20 cellular contexts compared by ENCODE assay signal in genomic region chr20:62309947-62310756, GRCh38. TPM values are rescaled to one million over a fixed set of nuclear protein-coding genes. Genes with fewer than 3 reads are reported as not detected.
A peak's percentile ranks its signal among the peaks of the same experiment; 100 is the strongest.
DNase-seq lines count a peak whose midpoint lies in the region; ATAC-seq and TF ChIP-seq lines count a peak whose summit lies in the region.
"Had no signal": no experiment of that assay in that cellular context is flagged by ENCODE, and none has a peak within 500 bp of the region (broad histone marks: within the 10 kb centered on the region; RNA-seq: fewer than 3 reads in every experiment).

No MANE protein-coding gene starts in this region.

- no peak overlapping the region for H3K4me2 ChIP-seq in neuronal stem cell (ENCODE audit: insufficient read depth, low read length, poor library complexity, severe bottlenecking)

- H3K4me3 ChIP-seq in RWPE2 (ENCODE audit: severe bottlenecking) (no peak overlapping the region), neuronal stem cell (ENCODE audit: low read length in 2 of 2) (no peak overlapping the region)

- no peak for TF ChIP-seq CTCF in Calu3 (IDR thresholded peaks at IDR 0.05; ENCODE audit: unreplicated experiment)
- no peak for TF ChIP-seq CTCF in RWPE2 (IDR thresholded peaks at IDR 0.05; ENCODE audit: poor library complexity, severe bottlenecking)
- no peak for TF ChIP-seq CTCF in glutamatergic neuron (IDR thresholded peaks at IDR 0.05; ENCODE audit: partially characterized antibody, unreplicated experiment)

- no peak overlapping the region for H2BK120ac ChIP-seq in neuronal stem cell (ENCODE audit: low read depth, low read length)

- no peak for DNase-seq in Calu3
- peak; percentile 76 for DNase-seq in HT-29 (ENCODE audit: low spot score)
- peak; percentile 91 for DNase-seq in RWPE2 (ENCODE audit: low spot score)
- no peak for DNase-seq in neuronal stem cell (ENCODE audit: low spot score)
- no peak for DNase-seq in pons (ENCODE audit: low spot score)
- no peak for DNase-seq in activated CD8-positive, alpha-beta memory T cell treated with anti-CD3 and anti-CD28 coated beads, Interleukin-2, amount 50 U/mL, for 48 hours
- no peak for DNase-seq in glutamatergic neuron
- DNase-seq: AML-193; DMS79; GF-D8; KG1; NCI-H1048; NCI-H1694; NCI-H2107; NCI-H345; NCI-H526 treated with DMSO at 0.1 percent for 48 hours; NK-92 treated with Interleukin-12 subunit alpha and Interleukin-12 subunit beta, amount 100 ng/mL, for 24 hours; Right ventricle myocardium superior had no signal

- no peak overlapping the region for H3K9ac ChIP-seq in neuronal stem cell (ENCODE audit: low read depth, low read length, poor library complexity)

- H3K4ac ChIP-seq in neuronal stem cell (ENCODE audit: low read length) = no peak overlapping the region

- H3K4me1 ChIP-seq in RWPE2 (ENCODE audit: insufficient read depth, poor library complexity, severe bottlenecking) = peaks cover 22% of the 10 kb centered on the region
- H3K4me1 ChIP-seq in neuronal stem cell (ENCODE audit: control insufficient read depth in 2 of 2, insufficient read depth in 1 of 2, low read depth in 1 of 2, low read length in 2 of 2) = no peaks in the 10 kb centered on the region

- peak overlapping the region; percentile 3 for H3K27ac ChIP-seq in RWPE2 (ENCODE audit: poor library complexity, severe bottlenecking)
- H3K27ac ChIP-seq in neuronal stem cell (replicated peaks; ENCODE audit: low read length) = no peak overlapping the region

- H3K9me3 Mint-ChIP-seq in Calu3 (ENCODE audit: low read depth, unreplicated experiment) (no peaks in the 10 kb centered on the region), glutamatergic neuron (ENCODE audit: unreplicated experiment) (peaks cover 3% of the 10 kb centered on the region)

- no peak overlapping the region for H2AK5ac ChIP-seq in neuronal stem cell (ENCODE audit: low read depth, low read length)

- intact Hi-C loops in Calu3 (cut with micrococcal nuclease; ENCODE audit: unreplicated experiment) = loop anchor here (10.0 kb wide), 1 partner anchor 175 kb away; no protein-coding TSS in a partner anchor

- H2AFZ ChIP-seq in neuronal stem cell (ENCODE audit: low read length) = no peak overlapping the region

- H4K8ac ChIP-seq in neuronal stem cell (ENCODE audit: low read depth, low read length) = no peak overlapping the region

- H3K79me1 ChIP-seq in neuronal stem cell (ENCODE audit: low read depth, low read length) = peaks cover 16% of the 10 kb centered on the region

- H3K4me3 Mint-ChIP-seq in Calu3 (ENCODE audit: low read depth, unreplicated experiment) (no peak overlapping the region), glutamatergic neuron (ENCODE audit: unreplicated experiment) (no peak overlapping the region)

- H3K36me3 Mint-ChIP-seq in Calu3 (ENCODE audit: insufficient read depth, unreplicated experiment) (peaks cover 93% of the 10 kb centered on the region), glutamatergic neuron (ENCODE audit: unreplicated experiment) (no peaks in the 10 kb centered on the region)

- H3K18ac ChIP-seq in neuronal stem cell (ENCODE audit: low read length) = no peak overlapping the region

- H2BK5ac ChIP-seq in neuronal stem cell (ENCODE audit: low read length) = no peak overlapping the region

- H3K27ac Mint-ChIP-seq in Calu3 (ENCODE audit: unreplicated experiment) = peak overlapping the region; percentile 31
- H3K27ac Mint-ChIP-seq in glutamatergic neuron (ENCODE audit: unreplicated experiment) = no peak overlapping the region

- BruUV-seq in Calu3 (replicated peaks; lab: Mats Ljungman, UMichigan) = no TSS peak

- H3K14ac ChIP-seq in neuronal stem cell (ENCODE audit: low read length) = no peak overlapping the region

- ATAC-seq in RWPE2 (ENCODE audit: low read depth) (no peak), GM21529 (IDR thresholded peaks at IDR 0.05; ENCODE audit: unreplicated experiment) (no peak)
- ATAC-seq: SK-N-SH treated with all-trans-retinoic acid at 6 μM for 48 hours had no signal

- H3K27me3 ChIP-seq in RWPE2 (ENCODE audit: insufficient read depth, poor library complexity, severe bottlenecking) (no peaks in the 10 kb centered on the region), neuronal stem cell (ENCODE audit: control insufficient read depth in 3 of 3, insufficient read depth in 3 of 3, low read depth in 1 of 3, low read length in 3 of 3) (no peaks in the 10 kb centered on the region)

- no peak overlapping the region for H3K23ac ChIP-seq in neuronal stem cell (ENCODE audit: low read depth, low read length, poor library complexity)

- H4K91ac ChIP-seq in neuronal stem cell (ENCODE audit: low read depth, low read length, poor library complexity) = peak overlapping the region; percentile 53

- CTCF ChIA-PET in Calu3 (lab: Charles Lee) = interaction anchor here (0.6 kb wide), 1 partner anchor 476 kb away, joined by 5 read pairs; no protein-coding TSS in a partner anchor

- peaks cover 93% of the 10 kb centered on the region for H3K36me3 ChIP-seq in RWPE2 (ENCODE audit: low read depth)
- H3K36me3 ChIP-seq in neuronal stem cell (replicated peaks in 1 of 2; ENCODE audit: control insufficient read depth in 2 of 2, insufficient read depth in 2 of 2, low read length in 2 of 2) = peaks cover 74 to 80% of the 10 kb centered on the region in 2 donors

- whole genome bisulfite sequencing in neuronal stem cell (ENCODE audit: extremely low coverage in 2 of 2, insufficient read length in 2 of 2, insufficient replicate concordance in 1 of 2), 2 donors = no CpG with 5 or more reads among the region's 29 CpGs

- H3K9me3 ChIP-seq in RWPE2 (ENCODE audit: severe bottlenecking) = no peaks in the 10 kb centered on the region
- no peaks in the 10 kb centered on the region for H3K9me3 ChIP-seq in neuronal stem cell (replicated peaks in 1 of 2; ENCODE audit: control insufficient read depth in 2 of 2, insufficient read depth in 1 of 2, low read depth in 1 of 2, low read length in 2 of 2)

- H3K4me1 Mint-ChIP-seq in Calu3 (ENCODE audit: low read depth, unreplicated experiment) (peaks cover 24% of the 10 kb centered on the region), glutamatergic neuron (ENCODE audit: low read depth, unreplicated experiment) (peaks cover 3% of the 10 kb centered on the region)

- no peaks in the 10 kb centered on the region for H3K27me3 Mint-ChIP-seq in Calu3 (ENCODE audit: unreplicated experiment)
- peaks cover 5% of the 10 kb centered on the region for H3K27me3 Mint-ChIP-seq in glutamatergic neuron (ENCODE audit: unreplicated experiment)

- no peak overlapping the region for H2BK15ac ChIP-seq in neuronal stem cell (ENCODE audit: low read length)

- H2BK12ac ChIP-seq in neuronal stem cell (ENCODE audit: low read length) = no peak overlapping the region

RNA-seq across cellular contexts. Expression of gene ADRM1, which starts 7.4 kb away (rescaled TPM):
- total RNA-seq in Calu3 (2022) = 222 and 227 TPM in 2 replicates
- total RNA-seq in HT-29 (2014; rRNA removed; shearing (Covaris generic)) = 659 and 752 TPM in 2 replicates
- 69.1 TPM for polyA plus RNA-seq in neuronal stem cell (2013, experiment 1 of 2)
- polyA plus RNA-seq in neuronal stem cell (2013, experiment 2 of 2) = 69.0 TPM
- total RNA-seq in glutamatergic neuron (ENCODE audit: unreplicated experiment) = 74.8 TPM

RNA-seq across cellular contexts. Expression of gene LAMA5, which starts 57.0 kb away (rescaled TPM):
- total RNA-seq in Calu3 (2022) (740 and 763 TPM in 2 replicates), glutamatergic neuron (ENCODE audit: unreplicated experiment) (724 TPM)
- total RNA-seq in HT-29 (2014; rRNA removed; shearing (Covaris generic)) = 286 and 336 TPM in 2 replicates
- polyA plus RNA-seq in neuronal stem cell (2013, experiment 1 of 2) = 59.5 TPM
- polyA plus RNA-seq in neuronal stem cell (2013, experiment 2 of 2) = 57.4 TPM

Comparison
In these comparisons a context has a peak if more than half of its experiments do, and no peak if none do; other contexts are left out.
1. DNase-seq: peak in HT-29 (single experiment) and RWPE2 (single experiment); none in Calu3 (single experiment), neuronal stem cell (single experiment), pons (single experiment), activated CD8-positive, alpha-beta memory T cell treated with anti-CD3 and anti-CD28 coated beads, Interleukin-2, amount 50 U/mL, for 48 hours (single experiment) and glutamatergic neuron (single experiment).